ENCODE assay signal across 17 cellular contexts in the genomic region with DNA sequence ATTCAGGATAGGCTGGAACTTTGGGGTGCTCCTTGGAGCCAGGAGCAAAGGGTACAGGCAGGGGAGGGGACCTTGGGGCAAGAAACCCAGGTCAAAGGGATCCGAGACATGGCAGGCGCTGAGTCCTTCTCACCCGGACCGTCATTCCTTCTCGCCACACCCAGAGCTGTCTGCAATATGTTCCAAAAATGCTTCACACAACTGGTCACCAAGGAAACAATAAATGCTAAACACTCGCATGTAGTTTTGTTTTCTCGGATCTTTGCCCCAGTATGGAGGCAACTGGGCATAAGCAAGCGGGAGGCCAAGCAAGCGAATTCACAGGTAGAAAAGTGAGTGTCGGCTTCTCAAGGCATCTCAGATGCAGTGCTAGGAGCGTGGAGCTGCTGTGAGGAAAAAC.
DNase-seq lines count a peak whose midpoint lies in the region; ATAC-seq, FAIRE-seq and TF ChIP-seq lines count a peak whose summit lies in the region.
"Had no signal": no experiment of that assay in that cellular context is flagged by ENCODE, and none has a peak within 500 bp of the region (broad histone marks: within the 10 kb centered on the region; RNA-seq: fewer than 3 reads in every experiment).

No MANE protein-coding gene starts in this region.

- no peaks in the 10 kb centered on the region for H3K9me1 ChIP-seq in keratinocyte (ENCODE audit: control insufficient read depth, extremely low read depth, insufficient read depth, low read length)

- peak overlapping the region; percentile 13 for H3K9ac ChIP-seq in keratinocyte (ENCODE audit: control insufficient read depth, extremely low read depth, insufficient read depth, low read length)

- no peak for FAIRE-seq in keratinocyte (lab: Jason Lieb, UNC)
- FAIRE-seq: bronchial epithelial cell had no signal

- peaks cover 9% of the 10 kb centered on the region for H3K9me3 Mint-ChIP-seq in activated T-cell treated with anti-CD3 and anti-CD28 coated beads, Interleukin-2, amount 50 U/mL, for 24 hours
- H3K9me3 Mint-ChIP-seq in activated CD8-positive, alpha-beta T cell treated with anti-CD3 and anti-CD28 coated beads, Interleukin-2, amount 10 ng/mL, durations not matched to agents 7 days and 5 days (ENCODE audit: insufficient read depth), result no peaks in the 10 kb centered on the region
- H3K9me3 Mint-ChIP-seq: HFFc6 had no signal

- POLR2A ChIA-PET in activated CD8-positive, alpha-beta T cell treated with anti-CD3 and anti-CD28 coated beads, Interleukin-2, amount 10 ng/mL, durations not matched to agents 7 days and 5 days (lab: Charles Lee), result no interaction called here

- peaks cover 60% of the 10 kb centered on the region for H3K36me3 Mint-ChIP-seq in activated T-cell treated with anti-CD3 and anti-CD28 coated beads, Interleukin-2, amount 50 U/mL, for 24 hours (ENCODE audit: low read depth)
- peaks cover 49% of the 10 kb centered on the region for H3K36me3 Mint-ChIP-seq in activated CD8-positive, alpha-beta T cell treated with anti-CD3 and anti-CD28 coated beads, Interleukin-2, amount 10 ng/mL, durations not matched to agents 7 days and 5 days (ENCODE audit: low read depth)

- dilution Hi-C loops in keratinocyte (cut with MboI; ENCODE audit: extremely low pct_ligation_motif_present, low sequenced_read_pairs), result no loop called here

- H3K27ac ChIP-seq in keratinocyte (ENCODE audit: control insufficient read depth, insufficient read depth, low read length) (no peak overlapping the region), temporal lobe (ENCODE audit: low read depth, low read length) (peak overlapping the region; percentile 95)

- H3K79me2 ChIP-seq in keratinocyte (ENCODE audit: control insufficient read depth, insufficient read depth, low read length), result peaks cover 9% of the 10 kb centered on the region

- peaks cover 95% of the 10 kb centered on the region for H3K4me1 Mint-ChIP-seq in activated T-cell treated with anti-CD3 and anti-CD28 coated beads, Interleukin-2, amount 50 U/mL, for 24 hours (ENCODE audit: low read depth)
- H3K4me1 Mint-ChIP-seq in activated CD8-positive, alpha-beta T cell treated with anti-CD3 and anti-CD28 coated beads, Interleukin-2, amount 10 ng/mL, durations not matched to agents 7 days and 5 days (ENCODE audit: low read depth), result peaks cover 91% of the 10 kb centered on the region

- H3K4me1 ChIP-seq in keratinocyte (ENCODE audit: control insufficient read depth, extremely low read depth, insufficient read depth, low read length), result peaks cover 26% of the 10 kb centered on the region

- no peaks in the 10 kb centered on the region for H3K36me3 ChIP-seq in keratinocyte (ENCODE audit: control insufficient read depth in 2 of 2, extremely low read depth in 1 of 2, insufficient read depth in 2 of 2, low read length in 2 of 2)
- H3K36me3 ChIP-seq: esophagus squamous epithelium had no signal

- TF ChIP-seq CTCF in keratinocyte (optimal IDR thresholded peaks at IDR 0.05 in 1 of 3, IDR thresholded peaks at IDR 0.05 in 1 of 3, conservative IDR thresholded peaks at IDR 0.05 in 1 of 3; ENCODE audit: extremely low read depth in 1 of 3, insufficient read depth in 2 of 3, low read length in 3 of 3), result no peak
- no peak for TF ChIP-seq CTCF in GM20000 (IDR thresholded peaks at IDR 0.05; ENCODE audit: extremely low read depth, missing control alignments)

- no peak for DNase-seq in activated T-cell treated with anti-CD3 and anti-CD28 coated beads, Interleukin-2, amount 50 U/mL, for 24 hours
- DNase-seq in activated T-cell treated with anti-CD3 and anti-CD28 coated beads for 4 hours, result no peak
- DNase-seq in activated CD8-positive, alpha-beta T cell treated with anti-CD3 and anti-CD28 coated beads, Interleukin-2, amount 10 ng/mL, durations not matched to agents 7 days and 5 days, result no peak
- no peak for DNase-seq in keratinocyte (ENCODE audit: low read depth, low spot score)
- DNase-seq in GM20000 (ENCODE audit: low spot score), result no peak
- DNase-seq: ACHN; esophagus squamous epithelium; HFFc6; mesendoderm; NCI-H1694; Right ventricle myocardium superior; stimulated activated naive CD4-positive, alpha-beta T cell treated with Interleukin-2 at 50 U/mL for 16 hours had no signal

- H4K20me1 ChIP-seq in keratinocyte (ENCODE audit: control insufficient read depth, extremely low read depth, insufficient read depth, low read length), result no peaks in the 10 kb centered on the region

- H3K4me3 ChIP-seq in keratinocyte (ENCODE audit: control insufficient read depth in 2 of 3, extremely low read depth in 1 of 3, insufficient read depth in 2 of 3, low read depth in 1 of 3, low read length in 3 of 3), result peak overlapping the region in 1 of 3 experiments; percentile 11
- H3K4me3 ChIP-seq: esophagus squamous epithelium had no signal

- peak overlapping the region; percentile 87 for H3K27ac Mint-ChIP-seq in activated T-cell treated with anti-CD3 and anti-CD28 coated beads, Interleukin-2, amount 50 U/mL, for 24 hours
- peak overlapping the region; percentile 70 for H3K27ac Mint-ChIP-seq in activated CD8-positive, alpha-beta T cell treated with anti-CD3 and anti-CD28 coated beads, Interleukin-2, amount 10 ng/mL, durations not matched to agents 7 days and 5 days
- H3K27ac Mint-ChIP-seq: HFFc6 had no signal

- H3K9me3 ChIP-seq in keratinocyte (ENCODE audit: control insufficient read depth, low read depth, low read length), result no peaks in the 10 kb centered on the region
- H3K9me3 ChIP-seq: esophagus squamous epithelium had no signal

- ATAC-seq in activated CD8-positive, alpha-beta T cell treated with anti-CD3 and anti-CD28 coated beads, Interleukin-2, amount 10 ng/mL, durations not matched to agents 7 days and 5 days, result no peak
- ATAC-seq in HG02610 (IDR thresholded peaks at IDR 0.05; ENCODE audit: unreplicated experiment) (no peak), HG02759 (IDR thresholded peaks at IDR 0.05; ENCODE audit: unreplicated experiment) (no peak)
- ATAC-seq: activated naive CD4-positive, alpha-beta T cell treated with anti-CD3 and anti-CD28 coated beads, Interleukin-2, amount 50 U/mL, for 72 hours had no signal

- CTCF ChIA-PET in activated CD8-positive, alpha-beta T cell treated with anti-CD3 and anti-CD28 coated beads, Interleukin-2, amount 10 ng/mL, durations not matched to agents 7 days and 5 days (lab: Charles Lee), result interaction anchor here (0.9 to 2.5 kb wide), 2 partner anchors 10 to 34 kb away, joined by 3 to 9 read pairs; no protein-coding TSS in a partner anchor

- no peak overlapping the region for H3K4me3 Mint-ChIP-seq in activated T-cell treated with anti-CD3 and anti-CD28 coated beads, Interleukin-2, amount 50 U/mL, for 24 hours
- no peak overlapping the region for H3K4me3 Mint-ChIP-seq in activated CD8-positive, alpha-beta T cell treated with anti-CD3 and anti-CD28 coated beads, Interleukin-2, amount 10 ng/mL, durations not matched to agents 7 days and 5 days
- H3K4me3 Mint-ChIP-seq: HFFc6 had no signal

- no peaks in the 10 kb centered on the region for H3K27me3 ChIP-seq in keratinocyte (ENCODE audit: control insufficient read depth, extremely low read depth, insufficient read depth, low read length)
- H3K27me3 ChIP-seq: esophagus squamous epithelium had no signal

- peak overlapping the region; percentile 10 for H2AFZ ChIP-seq in keratinocyte (ENCODE audit: control insufficient read depth, low read length)

- peak overlapping the region; percentile 29 for H3K4me2 ChIP-seq in keratinocyte (ENCODE audit: control insufficient read depth, extremely low read depth, insufficient read depth, low read depth, low read length)

- no peaks in the 10 kb centered on the region for H3K27me3 Mint-ChIP-seq in activated T-cell treated with anti-CD3 and anti-CD28 coated beads, Interleukin-2, amount 50 U/mL, for 24 hours
- H3K27me3 Mint-ChIP-seq in activated CD8-positive, alpha-beta T cell treated with anti-CD3 and anti-CD28 coated beads, Interleukin-2, amount 10 ng/mL, durations not matched to agents 7 days and 5 days (ENCODE audit: low read depth), result no peaks in the 10 kb centered on the region
